Comparison of ENCODE assay signal across 15 cellular contexts in the genomic region with DNA sequence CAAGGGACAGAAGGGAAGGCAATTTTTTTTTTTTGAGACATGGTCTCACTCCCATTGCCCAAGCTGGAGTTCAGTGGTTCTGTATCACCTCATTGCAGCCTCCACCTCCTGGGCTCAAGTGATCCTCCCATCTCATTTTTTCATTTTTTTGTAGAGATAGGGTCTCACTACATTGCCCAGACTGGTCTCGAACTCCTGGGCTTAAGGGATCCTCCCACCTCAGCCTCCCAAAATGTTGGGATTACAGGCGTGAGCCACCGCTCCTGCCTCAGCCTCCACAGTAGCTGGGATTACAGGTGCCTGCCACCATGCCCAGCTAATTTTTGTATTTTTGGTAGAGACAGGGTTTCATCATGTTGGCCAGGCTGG. TPM values are rescaled to one million over a fixed set of nuclear protein-coding genes. Genes with fewer than 3 reads are reported as not detected.
"Had no signal": no experiment of that assay in that cellular context is flagged by ENCODE, and none has a peak within 500 bp of the region (broad histone marks: within the 10 kb centered on the region; RNA-seq: fewer than 3 reads in every experiment).

No MANE protein-coding gene starts in this region.

RNA-seq across cellular contexts. Expression of a gene that starts 34.6 kb away (rescaled TPM):
- total RNA-seq: activated naive CD4-positive, alpha-beta T cell treated with anti-CD3 and anti-CD28 coated beads for 36 hours; activated naive CD8-positive, alpha-beta T cell treated with anti-CD3 and anti-CD28 coated beads for 36 hours; activated naive CD8-positive, alpha-beta T cell treated with anti-CD3 and anti-CD28 coated beads, Interleukin-2, amount 10 ng/mL, durations not matched to agents 7 days and 5 days; activated T-cell treated with anti-CD3 and anti-CD28 coated beads, Interleukin-2, amount 50 U/mL, for 4 hours; activated T-cell treated with anti-CD3 and anti-CD28 coated beads, Interleukin-2, amount 50 U/mL, for 72 hours; activated T-helper 1 cell treated with anti-CD3 and anti-CD28 coated beads, Interleukin-12 subunit alpha, Interleukin-12 subunit beta, Interleukin-2, Interleukin-4 antibody, amounts not matched to agents 30 ng/mL and 10 ng/mL and 1 ng/mL, durations not matched to agents 14 hours and 24 hours and 36 hours; activated T-helper 17 cell treated with anti-CD3 and anti-CD28 coated beads, Interleukin-2, amount 50 U/mL, for 72 hours; activated T-helper 2 cell treated with anti-CD3 and anti-CD28 coated beads, Interferon-gamma antibody, Interleukin-2, Interleukin-4, amounts not matched to agents 10 μg/mL and 5 μg/mL and 100 μg/mL, durations not matched to agents 14 hours and 24 hours and 36 hours; adrenal gland; aorta; ascending aorta; body of pancreas; bronchial epithelial cell; cardiac septum had no signal
- polyA plus RNA-seq: adipose tissue, adrenal gland had no signal
